Comparison of ENCODE assay signal across 10 cellular contexts in the genomic region with DNA sequence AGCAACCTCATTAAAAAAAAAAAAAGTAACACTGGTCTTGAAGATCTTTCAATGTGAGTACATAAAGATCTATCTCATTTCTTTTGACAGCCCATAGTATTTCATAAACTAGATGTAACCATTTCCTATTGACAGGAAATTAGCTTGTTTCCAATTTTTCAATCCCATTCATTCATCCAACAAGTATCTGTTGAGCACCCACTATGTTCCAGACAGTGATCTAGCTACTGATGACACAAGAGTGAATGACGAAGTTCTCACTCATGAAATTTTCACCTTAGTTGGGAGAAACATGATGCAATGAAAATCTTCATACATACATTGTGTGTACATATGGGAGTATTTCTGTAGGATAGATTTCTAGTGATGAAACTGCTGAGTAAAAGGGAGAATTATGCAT. TPM values are rescaled to one million over a fixed set of nuclear protein-coding genes. Genes with fewer than 3 reads are reported as not detected.
DNase-seq lines count a peak whose midpoint lies in the region; ATAC-seq, FAIRE-seq and TF ChIP-seq lines count a peak whose summit lies in the region.
"Had no signal": no experiment of that assay in that cellular context is flagged by ENCODE, and none has a peak within 500 bp of the region (broad histone marks: within the 10 kb centered on the region; RNA-seq: fewer than 3 reads in every experiment).

No MANE protein-coding gene starts in this region.

- H3K27ac Mint-ChIP-seq in activated naive CD4-positive, alpha-beta T cell treated with anti-CD3 and anti-CD28 coated beads for 36 hours: peak overlapping the region; percentile 88
- peak overlapping the region; percentile 85 for H3K27ac Mint-ChIP-seq in activated T-helper 2 cell treated with anti-CD3 and anti-CD28 coated beads, Interferon-gamma antibody, Interleukin-2, Interleukin-4, amounts not matched to agents 10 μg/mL and 5 μg/mL and 100 μg/mL, durations not matched to agents 14 hours and 24 hours and 36 hours

- peaks cover 64% of the 10 kb centered on the region for H3K4me1 Mint-ChIP-seq in activated naive CD4-positive, alpha-beta T cell treated with anti-CD3 and anti-CD28 coated beads for 36 hours (ENCODE audit: low read depth)
- H3K4me1 Mint-ChIP-seq in activated T-helper 2 cell treated with anti-CD3 and anti-CD28 coated beads, Interferon-gamma antibody, Interleukin-2, Interleukin-4, amounts not matched to agents 10 μg/mL and 5 μg/mL and 100 μg/mL, durations not matched to agents 14 hours and 24 hours and 36 hours (ENCODE audit: low read depth): peaks cover 71% of the 10 kb centered on the region

- CTCF ChIA-PET in activated naive CD4-positive, alpha-beta T cell treated with anti-CD3 and anti-CD28 coated beads for 36 hours (lab: Charles Lee): interaction anchor here (0.6 to 2.8 kb wide), 10 partner anchors 9 to 341 kb away, joined by 3 to 30 read pairs (median 4); no protein-coding TSS in a partner anchor

- H3K9me3 Mint-ChIP-seq in activated naive CD4-positive, alpha-beta T cell treated with anti-CD3 and anti-CD28 coated beads for 36 hours: no peaks in the 10 kb centered on the region
- no peaks in the 10 kb centered on the region for H3K9me3 Mint-ChIP-seq in activated T-helper 2 cell treated with anti-CD3 and anti-CD28 coated beads, Interferon-gamma antibody, Interleukin-2, Interleukin-4, amounts not matched to agents 10 μg/mL and 5 μg/mL and 100 μg/mL, durations not matched to agents 14 hours and 24 hours and 36 hours

- no peaks in the 10 kb centered on the region for H3K27me3 Mint-ChIP-seq in activated naive CD4-positive, alpha-beta T cell treated with anti-CD3 and anti-CD28 coated beads for 36 hours (ENCODE audit: low read depth)
- no peaks in the 10 kb centered on the region for H3K27me3 Mint-ChIP-seq in activated T-helper 2 cell treated with anti-CD3 and anti-CD28 coated beads, Interferon-gamma antibody, Interleukin-2, Interleukin-4, amounts not matched to agents 10 μg/mL and 5 μg/mL and 100 μg/mL, durations not matched to agents 14 hours and 24 hours and 36 hours (ENCODE audit: low read depth)

- peaks cover 38% of the 10 kb centered on the region for H3K36me3 Mint-ChIP-seq in activated naive CD4-positive, alpha-beta T cell treated with anti-CD3 and anti-CD28 coated beads for 36 hours (ENCODE audit: low read depth)
- peaks cover 58% of the 10 kb centered on the region for H3K36me3 Mint-ChIP-seq in activated T-helper 2 cell treated with anti-CD3 and anti-CD28 coated beads, Interferon-gamma antibody, Interleukin-2, Interleukin-4, amounts not matched to agents 10 μg/mL and 5 μg/mL and 100 μg/mL, durations not matched to agents 14 hours and 24 hours and 36 hours (ENCODE audit: low read depth)

- H3K27me3 ChIP-seq in thymus (ENCODE audit: control insufficient read depth, insufficient read depth): no peaks in the 10 kb centered on the region

- DNase-seq in activated naive CD4-positive, alpha-beta T cell treated with anti-CD3 and anti-CD28 coated beads for 36 hours: no peak
- no peak for DNase-seq in activated naive CD4-positive, alpha-beta T cell (lab: John Stamatoyannopoulos, UW)
- no peak for DNase-seq in activated T-helper 2 cell treated with anti-CD3 and anti-CD28 coated beads, Interferon-gamma antibody, Interleukin-2, Interleukin-4, amounts not matched to agents 10 μg/mL and 5 μg/mL and 100 μg/mL, durations not matched to agents 14 hours and 24 hours and 36 hours (ENCODE audit: low spot score)
- no peak for DNase-seq in kidney
- DNase-seq in substantia nigra (lab: John Stamatoyannopoulos, UW): no peak
- no peak for DNase-seq in NCI-H226
- DNase-seq: activated CD4-positive, alpha-beta T cell treated with anti-CD3 and anti-CD28 coated beads, Interleukin-2, amount 50 U/mL, for 48 hours had no signal

- H3K9me3 ChIP-seq in kidney (ENCODE audit: control insufficient read depth in 1 of 2, low read length in 2 of 2) (no peaks in the 10 kb centered on the region), thymus (ENCODE audit: control insufficient read depth) (no peaks in the 10 kb centered on the region)

- no peak for FAIRE-seq in kidney (lab: Jason Lieb, UNC)

- H3K9ac ChIP-seq in kidney (ENCODE audit: low read length in 2 of 2): no peak overlapping the region

- no peak for TF ChIP-seq CTCF in kidney (IDR thresholded peaks at IDR 0.05; ENCODE audit: borderline replicate concordance, extremely low read depth, insufficient read depth)

- H3K4me1 ChIP-seq in kidney (ENCODE audit: control insufficient read depth in 1 of 2, insufficient read depth in 1 of 2, low read depth in 1 of 2, low read length in 2 of 2) (peaks cover 3% of the 10 kb centered on the region in 2 donors), thymus (ENCODE audit: control insufficient read depth, insufficient read depth, low read length) (peaks cover 28% of the 10 kb centered on the region)

- H3K4me3 Mint-ChIP-seq in activated naive CD4-positive, alpha-beta T cell treated with anti-CD3 and anti-CD28 coated beads for 36 hours: peak overlapping the region; percentile 86
- peak overlapping the region; percentile 93 for H3K4me3 Mint-ChIP-seq in activated T-helper 2 cell treated with anti-CD3 and anti-CD28 coated beads, Interferon-gamma antibody, Interleukin-2, Interleukin-4, amounts not matched to agents 10 μg/mL and 5 μg/mL and 100 μg/mL, durations not matched to agents 14 hours and 24 hours and 36 hours (ENCODE audit: low read depth)

- H3K36me3 ChIP-seq in kidney (ENCODE audit: control insufficient read depth in 1 of 2, insufficient read depth in 2 of 2, low read length in 2 of 2): no peaks in the 10 kb centered on the region
- peaks cover 19% of the 10 kb centered on the region for H3K36me3 ChIP-seq in thymus (ENCODE audit: control insufficient read depth, insufficient read depth)

- intact Hi-C loops in activated naive CD4-positive, alpha-beta T cell treated with anti-CD3 and anti-CD28 coated beads for 36 hours (cut with micrococcal nuclease): loop anchor here (1.0 to 10.0 kb wide), 7 partner anchors 8 to 995 kb away; partner anchors contain the start of gene BST1
- intact Hi-C loops in activated T-helper 2 cell treated with anti-CD3 and anti-CD28 coated beads, Interferon-gamma antibody, Interleukin-2, Interleukin-4, amounts not matched to agents 10 μg/mL and 5 μg/mL and 100 μg/mL, durations not matched to agents 14 hours and 24 hours and 36 hours (cut with micrococcal nuclease): loop anchor here (1.0 to 5.0 kb wide), 7 partner anchors 8 to 777 kb away; partner anchors contain the start of genes CPEB2 and FBXL5
- intact Hi-C loops in kidney (cut with DNase I): no loop called here

- WGBS in thymus: 77% methylated on average over 1 of the region's 1 CpG

- H3K4me3 ChIP-seq in kidney (ENCODE audit: low read length in 2 of 2) (peak overlapping the region; percentile 66), thymus (ENCODE audit: low read length) (peak overlapping the region; percentile 92)

- H3K27ac ChIP-seq in kidney (ENCODE audit: low read depth in 2 of 2, low read length in 2 of 2) (no peak overlapping the region), thymus (ENCODE audit: low read depth) (no peak overlapping the region), substantia nigra (ENCODE audit: low read depth, low read length, poor library complexity, severe bottlenecking) (no peak overlapping the region)
- H3K27ac ChIP-seq: C4-2B had no signal

- ATAC-seq in HG03520 (IDR thresholded peaks at IDR 0.05; ENCODE audit: unreplicated experiment): no peak

RNA-seq across cellular contexts. Expression of gene CD38, which starts 1.7 kb away (rescaled TPM):
- 10 to 100 TPM; 18.5 to 20.0 TPM for total RNA-seq in activated naive CD4-positive, alpha-beta T cell treated with anti-CD3 and anti-CD28 coated beads for 36 hours
- total RNA-seq in activated T-helper 2 cell treated with anti-CD3 and anti-CD28 coated beads, Interferon-gamma antibody, Interleukin-2, Interleukin-4, amounts not matched to agents 10 μg/mL and 5 μg/mL and 100 μg/mL, durations not matched to agents 14 hours and 24 hours and 36 hours: 75.3 and 87.1 TPM in 2 replicates
- total RNA-seq in kidney: 8.9 TPM
- 0.15 TPM for polyA plus RNA-seq in kidney (ENCODE audit: insufficient read depth, low read depth, low replicate concordance)
- 31.0 TPM for polyA plus RNA-seq in thymus
